Comparison of ENCODE assay signal across 8 cellular contexts in the genomic region with DNA sequence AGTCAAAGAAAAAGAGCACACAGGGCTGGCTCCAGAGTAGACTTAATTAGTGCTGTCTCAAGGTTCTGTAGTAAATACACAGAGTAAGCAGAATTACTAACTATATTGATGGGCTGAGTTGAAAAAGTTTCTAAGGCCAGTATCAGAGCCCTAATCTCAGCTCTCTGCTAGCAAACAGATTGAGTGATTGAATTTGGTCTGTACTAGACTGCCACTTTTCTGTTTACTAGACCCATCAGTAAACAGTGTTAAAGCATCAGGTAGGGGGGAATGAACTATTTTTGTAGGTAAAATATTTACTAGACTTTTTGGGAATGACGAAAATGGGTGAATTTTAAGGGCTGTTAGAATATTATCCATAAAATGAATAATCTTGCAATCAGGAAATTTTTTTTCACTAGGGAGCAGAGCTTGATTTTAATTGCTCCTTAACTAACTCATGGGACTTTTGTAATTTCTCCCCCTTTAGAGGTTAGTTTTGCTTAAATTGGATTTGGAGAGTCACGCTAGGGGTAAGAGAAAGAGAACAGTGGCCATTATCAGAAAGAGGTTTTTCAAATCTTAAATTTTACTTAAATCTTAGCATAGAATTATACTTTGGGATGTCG. TPM values are rescaled to one million over a fixed set of nuclear protein-coding genes. Genes with fewer than 3 reads are reported as not detected.
DNase-seq lines count a peak whose midpoint lies in the region; ATAC-seq and TF ChIP-seq lines count a peak whose summit lies in the region.

No MANE protein-coding gene starts in this region.

- no peak for TF ChIP-seq EP300 in upper lobe of left lung (IDR thresholded peaks at IDR 0.05)

- no peaks in the 10 kb centered on the region for H3K9me3 ChIP-seq in cardiac muscle cell (ENCODE audit: low read depth)
- H3K9me3 ChIP-seq in muscle layer of colon (ENCODE audit: low read length) = no peaks in the 10 kb centered on the region
- H3K9me3 ChIP-seq in upper lobe of left lung = no peaks in the 10 kb centered on the region

- no peak for TF ChIP-seq CTCF in cardiac muscle cell (IDR thresholded peaks at IDR 0.05; ENCODE audit: low read depth, low read length)
- no peak for TF ChIP-seq CTCF in chondrocyte (IDR thresholded peaks at IDR 0.05)
- TF ChIP-seq CTCF in upper lobe of left lung (IDR thresholded peaks at IDR 0.05) = no peak

- H3K27me3 Mint-ChIP-seq in chondrocyte (ENCODE audit: low read depth) = peaks cover 51% of the 10 kb centered on the region

- 51 to 57% methylated on average over 3 of the region's 3 CpGs for WGBS in upper lobe of left lung, 2 donors

- peaks cover 3% of the 10 kb centered on the region for H3K9me3 Mint-ChIP-seq in chondrocyte (ENCODE audit: low read depth)

- H3K27ac ChIP-seq in cardiac muscle cell (no peak overlapping the region), muscle layer of colon (ENCODE audit: low read depth, low read length) (peak overlapping the region; percentile 19), upper lobe of left lung (peak overlapping the region in 3 of 4 donors; percentile 35 to 51 (median 46))

- peak overlapping the region; percentile 73 for H3K4me3 Mint-ChIP-seq in chondrocyte (ENCODE audit: unreplicated experiment)

- TF ChIP-seq POLR2A in upper lobe of left lung (IDR thresholded peaks at IDR 0.05) = no peak

- peaks cover 9% of the 10 kb centered on the region for H3K4me1 Mint-ChIP-seq in chondrocyte (ENCODE audit: low read depth)

- H3K36me3 Mint-ChIP-seq in chondrocyte (ENCODE audit: low read depth) = no peaks in the 10 kb centered on the region

- no peak overlapping the region for H3K9ac ChIP-seq in muscle layer of colon (ENCODE audit: low read length)

- ATAC-seq in Right ventricle myocardium inferior (no peak), upper lobe of left lung (ENCODE audit: low FRiP score in 2 of 2) (no peak), GM21515 (IDR thresholded peaks at IDR 0.05; ENCODE audit: unreplicated experiment) (no peak), GM19455 (IDR thresholded peaks at IDR 0.05; ENCODE audit: unreplicated experiment) (no peak)

- H3K36me3 ChIP-seq in cardiac muscle cell = no peaks in the 10 kb centered on the region
- H3K36me3 ChIP-seq in muscle layer of colon (ENCODE audit: insufficient read depth, low read length) = no peaks in the 10 kb centered on the region
- no peaks in the 10 kb centered on the region for H3K36me3 ChIP-seq in upper lobe of left lung

- H3K4me3 ChIP-seq in cardiac muscle cell = peak overlapping the region; percentile 24
- H3K4me3 ChIP-seq in muscle layer of colon (ENCODE audit: low read depth in 1 of 2, low read length in 2 of 2) = peak overlapping the region; percentile 18 to 52
- H3K4me3 ChIP-seq in upper lobe of left lung = peak overlapping the region; percentile 7 to 49 (median 36)

- DNase-seq in cardiac muscle cell (ENCODE audit: low read depth in 1 of 2, low spot score in 1 of 2) = no peak
- DNase-seq in Right ventricle myocardium inferior (ENCODE audit: missing footprints) = no peak
- no peak for DNase-seq in chondrocyte (ENCODE audit: low spot score)
- DNase-seq in upper lobe of left lung = no peak
- no peak for DNase-seq in SKM-1 treated with dmso at 0.1 percent for 144 hours (lab: John Stamatoyannopoulos, UW; ENCODE audit: unreplicated experiment)

- H3K27me3 ChIP-seq in cardiac muscle cell (peaks cover 19% of the 10 kb centered on the region), muscle layer of colon (ENCODE audit: control insufficient read depth in 1 of 2, insufficient read depth in 2 of 2, low read length in 2 of 2) (no peaks in the 10 kb centered on the region), upper lobe of left lung (no peaks in the 10 kb centered on the region)

- H3K4me1 ChIP-seq in cardiac muscle cell (ENCODE audit: low read depth) = no peaks in the 10 kb centered on the region
- no peaks in the 10 kb centered on the region for H3K4me1 ChIP-seq in muscle layer of colon (ENCODE audit: insufficient read depth, low read length)
- peaks cover 4 to 14% (median 10%) of the 10 kb centered on the region in 4 donors for H3K4me1 ChIP-seq in upper lobe of left lung

- intact Hi-C loops in Right ventricle myocardium inferior (cut with DNase I) = no loop called here

- H3K27ac Mint-ChIP-seq in chondrocyte (ENCODE audit: unreplicated experiment) = no peak overlapping the region

RNA-seq across cellular contexts. Expression of a gene that starts 37.3 kb away (rescaled TPM):
- total RNA-seq in cardiac muscle cell (3.4 and 4.2 TPM in 2 replicates), Right ventricle myocardium inferior (1.4 TPM), chondrocyte (0.05 to 0.18 TPM in 2 of 3 replicates, not detected in the other), upper lobe of left lung (1 to 10 TPM; 2.3 to 8.4 (median 4.9) TPM)
- polyA plus RNA-seq in cardiac muscle cell = 0.91 and 4.4 TPM in 2 replicates
